In the genomic region with DNA sequence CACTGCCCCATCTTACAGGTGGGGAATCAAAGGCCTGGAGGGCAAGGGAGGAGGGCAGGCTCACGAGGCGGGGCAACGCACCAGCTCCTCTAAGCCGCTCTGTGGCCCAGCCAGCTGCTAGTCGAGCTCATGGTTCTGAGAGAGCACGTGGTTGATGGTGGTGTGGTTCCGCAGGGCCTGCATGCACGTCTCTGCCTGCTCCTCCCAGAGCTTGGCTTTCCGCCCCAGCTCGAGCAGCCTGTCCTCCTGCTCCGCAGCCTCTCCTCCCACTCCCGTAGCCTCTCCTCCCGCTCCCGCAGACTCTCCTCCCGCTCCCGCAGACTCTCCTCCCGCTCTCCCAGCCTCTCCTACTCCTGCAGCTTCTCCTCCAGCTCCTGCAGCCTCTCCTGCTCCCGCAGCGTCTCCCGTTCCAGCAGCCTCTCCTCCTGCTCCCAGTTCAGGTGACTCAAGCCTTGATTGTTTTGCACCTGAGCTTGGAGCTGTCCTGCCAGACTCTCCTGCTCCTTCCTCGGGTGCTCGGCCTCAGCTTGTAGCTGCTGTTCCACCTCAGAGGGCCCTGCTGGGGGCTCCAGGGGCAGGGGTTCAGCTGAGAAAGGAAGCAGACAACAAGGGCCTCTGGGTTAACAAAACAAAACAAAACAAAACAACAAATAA, we compare ENCODE assay signal across 3 cellular contexts.
TF ChIP-seq lines count a peak whose summit lies in the region.

No MANE protein-coding gene starts in this region.

TF ChIP-seq in HEK293, 187 proteins besides CTCF, POLR2A, EP300 and RAD21:
- TF ChIP-seq WT1 (tag by site-specific recombination; IDR thresholded peaks at IDR 0.05) (0 out of 2 replicates have a peak, but pooled peaks have one; percentile 31), ZNF121 (tag by site-specific recombination; IDR thresholded peaks at IDR 0.05) (no peak), EGR2 (tag by site-specific recombination; IDR thresholded peaks at IDR 0.05; ENCODE audit: low read depth) (peak; percentile 18; the same call in 1 of the 2 replicates)
TF ChIP-seq in HEK293: peak in this region for 2.

TF ChIP-seq in HepG2, 621 proteins besides CTCF, POLR2A, EP300 and RAD21 (continued from another document and continues in another):
- TF ChIP-seq ZNF761 (CRISPR knock-in tag; conservative IDR thresholded peaks at IDR 0.05) (no peak), ZNF138 (CRISPR knock-in tag; IDR thresholded peaks at IDR 0.05; ENCODE audit: low read depth) (0 out of 2 replicates have a peak, but pooled peaks have one; percentile 54), GABPB1 (CRISPR knock-in tag; IDR thresholded peaks at IDR 0.05) (peak; percentile 36; the same call in 1 of the 2 replicates), ZNF772 (CRISPR knock-in tag; IDR thresholded peaks at IDR 0.05) (0 out of 2 replicates have a peak, but pooled peaks have one; percentile 55), ZNF350 (CRISPR knock-in tag; IDR thresholded peaks at IDR 0.05; ENCODE audit: borderline replicate concordance, low read depth) (peak; percentile 43; the same call in 1 of the 2 replicates), ZNF260 (CRISPR knock-in tag; IDR thresholded peaks at IDR 0.05; ENCODE audit: borderline replicate concordance, low read depth) (no peak), NFE2 (CRISPR knock-in tag; IDR thresholded peaks at IDR 0.05) (no peak), MAFK (conservative IDR thresholded peaks at IDR 0.05 in 1 of 2, IDR thresholded peaks at IDR 0.05 in 1 of 2; ENCODE audit: low read length in 2 of 2) (no peak), MTERF4 (CRISPR knock-in tag; IDR thresholded peaks at IDR 0.05) (no peak), SPEN (CRISPR knock-in tag; IDR thresholded peaks at IDR 0.05; ENCODE audit: low read depth) (0 out of 2 replicates have a peak, but pooled peaks have one; percentile 29), HMG20B (CRISPR knock-in tag; conservative IDR thresholded peaks at IDR 0.05) (no peak), BCL3 (CRISPR knock-in tag; IDR thresholded peaks at IDR 0.05) (0 out of 2 replicates have a peak, but pooled peaks have one; percentile 70)
- TF ChIP-seq, protein P1, sequence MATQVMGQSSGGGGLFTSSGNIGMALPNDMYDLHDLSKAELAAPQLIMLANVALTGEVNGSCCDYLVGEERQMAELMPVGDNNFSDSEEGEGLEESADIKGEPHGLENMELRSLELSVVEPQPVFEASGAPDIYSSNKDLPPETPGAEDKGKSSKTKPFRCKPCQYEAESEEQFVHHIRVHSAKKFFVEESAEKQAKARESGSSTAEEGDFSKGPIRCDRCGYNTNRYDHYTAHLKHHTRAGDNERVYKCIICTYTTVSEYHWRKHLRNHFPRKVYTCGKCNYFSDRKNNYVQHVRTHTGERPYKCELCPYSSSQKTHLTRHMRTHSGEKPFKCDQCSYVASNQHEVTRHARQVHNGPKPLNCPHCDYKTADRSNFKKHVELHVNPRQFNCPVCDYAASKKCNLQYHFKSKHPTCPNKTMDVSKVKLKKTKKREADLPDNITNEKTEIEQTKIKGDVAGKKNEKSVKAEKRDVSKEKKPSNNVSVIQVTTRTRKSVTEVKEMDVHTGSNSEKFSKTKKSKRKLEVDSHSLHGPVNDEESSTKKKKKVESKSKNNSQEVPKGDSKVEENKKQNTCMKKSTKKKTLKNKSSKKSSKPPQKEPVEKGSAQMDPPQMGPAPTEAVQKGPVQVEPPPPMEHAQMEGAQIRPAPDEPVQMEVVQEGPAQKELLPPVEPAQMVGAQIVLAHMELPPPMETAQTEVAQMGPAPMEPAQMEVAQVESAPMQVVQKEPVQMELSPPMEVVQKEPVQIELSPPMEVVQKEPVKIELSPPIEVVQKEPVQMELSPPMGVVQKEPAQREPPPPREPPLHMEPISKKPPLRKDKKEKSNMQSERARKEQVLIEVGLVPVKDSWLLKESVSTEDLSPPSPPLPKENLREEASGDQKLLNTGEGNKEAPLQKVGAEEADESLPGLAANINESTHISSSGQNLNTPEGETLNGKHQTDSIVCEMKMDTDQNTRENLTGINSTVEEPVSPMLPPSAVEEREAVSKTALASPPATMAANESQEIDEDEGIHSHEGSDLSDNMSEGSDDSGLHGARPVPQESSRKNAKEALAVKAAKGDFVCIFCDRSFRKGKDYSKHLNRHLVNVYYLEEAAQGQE (IDR thresholded peaks at IDR 0.05; ENCODE audit: borderline replicate concordance in 1 of 2, low read depth in 1 of 2, low read length in 2 of 2) = no peak
- TF ChIP-seq, protein P2, sequence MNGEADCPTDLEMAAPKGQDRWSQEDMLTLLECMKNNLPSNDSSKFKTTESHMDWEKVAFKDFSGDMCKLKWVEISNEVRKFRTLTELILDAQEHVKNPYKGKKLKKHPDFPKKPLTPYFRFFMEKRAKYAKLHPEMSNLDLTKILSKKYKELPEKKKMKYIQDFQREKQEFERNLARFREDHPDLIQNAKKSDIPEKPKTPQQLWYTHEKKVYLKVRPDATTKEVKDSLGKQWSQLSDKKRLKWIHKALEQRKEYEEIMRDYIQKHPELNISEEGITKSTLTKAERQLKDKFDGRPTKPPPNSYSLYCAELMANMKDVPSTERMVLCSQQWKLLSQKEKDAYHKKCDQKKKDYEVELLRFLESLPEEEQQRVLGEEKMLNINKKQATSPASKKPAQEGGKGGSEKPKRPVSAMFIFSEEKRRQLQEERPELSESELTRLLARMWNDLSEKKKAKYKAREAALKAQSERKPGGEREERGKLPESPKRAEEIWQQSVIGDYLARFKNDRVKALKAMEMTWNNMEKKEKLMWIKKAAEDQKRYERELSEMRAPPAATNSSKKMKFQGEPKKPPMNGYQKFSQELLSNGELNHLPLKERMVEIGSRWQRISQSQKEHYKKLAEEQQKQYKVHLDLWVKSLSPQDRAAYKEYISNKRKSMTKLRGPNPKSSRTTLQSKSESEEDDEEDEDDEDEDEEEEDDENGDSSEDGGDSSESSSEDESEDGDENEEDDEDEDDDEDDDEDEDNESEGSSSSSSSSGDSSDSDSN (CRISPR knock-in tag; IDR thresholded peaks at IDR 0.05) = peak; percentile 65

TF ChIP-seq in GM12891, 5 proteins besides CTCF, POLR2A, EP300 and RAD21 (continued from another document):
- no peak for TF ChIP-seq POLR2AphosphoS5 (IDR thresholded peaks at IDR 0.05; ENCODE audit: low read depth, low read length)
- TF ChIP-seq POU2F2 (IDR thresholded peaks at IDR 0.05; ENCODE audit: low read depth, low read length) = no peak
- no peak for TF ChIP-seq PAX5 (IDR thresholded peaks at IDR 0.05; ENCODE audit: insufficient read depth, low read length, severe bottlenecking)
- TF ChIP-seq TAF1 (IDR thresholded peaks at IDR 0.05; ENCODE audit: low read depth, low read length) = no peak
